Comparison of ENCODE assay signal across 23 cellular contexts in the genomic region with DNA sequence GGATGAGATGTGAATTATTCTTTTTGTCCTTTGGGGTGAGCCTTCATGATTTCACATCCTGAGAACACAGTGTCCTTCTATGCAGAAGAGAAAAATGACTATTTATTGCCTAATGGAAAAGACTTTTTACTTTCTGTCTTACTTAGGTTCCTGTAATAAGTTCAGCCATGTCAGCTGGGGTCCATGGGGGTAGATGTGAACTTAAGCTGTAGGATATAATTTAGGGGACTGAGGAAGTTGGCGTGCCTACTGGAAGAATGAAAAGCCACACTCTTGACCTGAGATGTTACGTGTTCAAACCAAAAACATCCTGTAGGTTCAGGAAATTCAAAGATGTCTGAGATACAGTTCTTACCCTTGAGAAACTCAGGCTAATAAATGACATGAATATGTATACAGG.
"Had no signal": no experiment of that assay in that cellular context is flagged by ENCODE, and none has a peak within 500 bp of the region (broad histone marks: within the 10 kb centered on the region; RNA-seq: fewer than 3 reads in every experiment).

No MANE protein-coding gene starts in this region.

- H3K4me3 ChIP-seq: coronary artery, dorsolateral prefrontal cortex, esophagus muscularis mucosa, gastroesophageal sphincter, heart left ventricle, hepatocyte, left lung, lower lobe of right lung had no signal

- H2AFZ ChIP-seq: hepatocyte had no signal

- ATAC-seq: foreskin keratinocyte; gastroesophageal sphincter; heart left ventricle; left cardiac atrium; left lung; left ventricle myocardium superior; lower lobe of right lung; naive thymus-derived CD4-positive, alpha-beta T cell had no signal

- H3K27me3 ChIP-seq: esophagus muscularis mucosa, foreskin keratinocyte, gastroesophageal sphincter, heart left ventricle, hepatocyte, left lung had no signal

- H3K9me3 ChIP-seq: esophagus muscularis mucosa, gastroesophageal sphincter, heart left ventricle, left lung, lower lobe of right lung had no signal

- H3K27ac ChIP-seq: coronary artery, dorsolateral prefrontal cortex, esophagus muscularis mucosa, gastroesophageal sphincter, heart left ventricle, hepatocyte, left lung, lower lobe of right lung had no signal

- DNase-seq: dorsolateral prefrontal cortex; effector CD4-positive, alpha-beta T cell; effector memory CD4-positive, alpha-beta T cell; foreskin keratinocyte; heart left ventricle; hypothalamus; immature natural killer cell; left cardiac atrium; left lung; left ventricle myocardium superior; lower lobe of right lung; mesendoderm; midbrain; naive thymus-derived CD4-positive, alpha-beta T cell had no signal

- H3K4me1 ChIP-seq: esophagus muscularis mucosa, gastroesophageal sphincter, heart left ventricle, left lung, lower lobe of right lung had no signal

- H3K36me3 ChIP-seq: esophagus muscularis mucosa, gastroesophageal sphincter, heart left ventricle, left lung, lower lobe of right lung had no signal

- FAIRE-seq: colon, endothelial cell of umbilical vein, frontal cortex, islet of Langerhans, keratinocyte had no signal

- H3K4me2 ChIP-seq: hepatocyte had no signal
